21 cellular contexts compared by ENCODE assay signal in genomic region chr11:59025097-59025496, GRCh38.
DNase-seq lines count a peak whose midpoint lies in the region; ATAC-seq, FAIRE-seq and TF ChIP-seq lines count a peak whose summit lies in the region.
"Had no signal": no experiment of that assay in that cellular context is flagged by ENCODE, and none has a peak within 500 bp of the region (broad histone marks: within the 10 kb centered on the region; RNA-seq: fewer than 3 reads in every experiment).

No MANE protein-coding gene starts in this region.

- no peak overlapping the region for H3K4me3 Mint-ChIP-seq in activated T-cell treated with anti-CD3 and anti-CD28 coated beads, Interleukin-2, amount 50 U/mL, for 4 hours
- H3K4me3 Mint-ChIP-seq: CD8-positive, alpha-beta T cell; naive B cell; stimulated activated naive CD8-positive, alpha-beta T cell treated with anti-CD3 and anti-CD28 coated beads, Interleukin-15, amount 100 ng/mL, for 72 hours; type B pancreatic cell; WTC11 had no signal

- TF ChIP-seq POLR2A in suprapubic skin (IDR thresholded peaks at IDR 0.05) = no peak

- TF ChIP-seq EP300 in suprapubic skin (IDR thresholded peaks at IDR 0.05) = no peak

- ATAC-seq in pancreas (peak; percentile 46 to 89 (median 70)), HG02588 (IDR thresholded peaks at IDR 0.05; ENCODE audit: unreplicated experiment) (no peak)
- no peak for ATAC-seq in activated T-cell treated with anti-CD3 and anti-CD28 coated beads, Interleukin-2, amount 50 U/mL, for 4 hours
- ATAC-seq: CD8-positive, alpha-beta T cell; SK-N-SH treated with all-trans-retinoic acid at 6 μM for 48 hours; stimulated activated naive CD8-positive, alpha-beta T cell treated with anti-CD3 and anti-CD28 coated beads, Interleukin-15, amount 100 ng/mL, for 72 hours; WTC11 had no signal

- no peaks in the 10 kb centered on the region for H3K36me3 Mint-ChIP-seq in activated T-cell treated with anti-CD3 and anti-CD28 coated beads, Interleukin-2, amount 50 U/mL, for 4 hours (ENCODE audit: insufficient read depth)
- H3K36me3 Mint-ChIP-seq: CD8-positive, alpha-beta T cell; type B pancreatic cell; WTC11 had no signal

- no peaks in the 10 kb centered on the region for H3K36me3 ChIP-seq in pancreas
- no peaks in the 10 kb centered on the region for H3K36me3 ChIP-seq in suprapubic skin
- H3K36me3 ChIP-seq: right atrium auricular region had no signal

- H3K4me1 ChIP-seq in pancreas = peaks cover 10 to 12% (median 10%) of the 10 kb centered on the region in 3 donors
- H3K4me1 ChIP-seq in suprapubic skin = no peaks in the 10 kb centered on the region
- H3K4me1 ChIP-seq: right atrium auricular region had no signal

- no peaks in the 10 kb centered on the region for H3K9me3 Mint-ChIP-seq in activated T-cell treated with anti-CD3 and anti-CD28 coated beads, Interleukin-2, amount 50 U/mL, for 4 hours
- H3K9me3 Mint-ChIP-seq: CD8-positive, alpha-beta T cell; stimulated activated naive CD8-positive, alpha-beta T cell treated with anti-CD3 and anti-CD28 coated beads, Interleukin-15, amount 100 ng/mL, for 72 hours; type B pancreatic cell; WTC11 had no signal

- H3K9me3 ChIP-seq in pancreas (no peaks in the 10 kb centered on the region), suprapubic skin (no peaks in the 10 kb centered on the region)
- H3K9me3 ChIP-seq: right atrium auricular region had no signal

- WGBS in pancreas, 2 donors = 8 to 9% methylated on average over 4 of the region's 4 CpGs
- 42% methylated on average over 4 of the region's 4 CpGs for WGBS in suprapubic skin

- H3K4me3 ChIP-seq in pancreas (no peak overlapping the region), suprapubic skin (no peak overlapping the region)
- H3K4me3 ChIP-seq: right atrium auricular region had no signal

- FAIRE-seq in colon (lab: Jason Lieb, UNC) (peak; percentile 28), pancreas (lab: Jason Lieb, UNC) (no peak)
- FAIRE-seq: kidney had no signal

- intact Hi-C loops in pancreas (cut with DNase I) = no loop called here

- peak; percentile 29 for DNase-seq in DMS79 (lab: John Stamatoyannopoulos, UW)
- peak; percentile 93 for DNase-seq in NCI-H2029 (lab: John Stamatoyannopoulos, UW)
- no peak for DNase-seq in pancreas
- no peak for DNase-seq in activated T-cell treated with anti-CD3 and anti-CD28 coated beads, Interleukin-2, amount 50 U/mL, for 4 hours
- no peak for DNase-seq in stimulated activated CD4-positive, alpha-beta T cell treated with anti-CD3 and anti-CD28 coated beads, Interleukin-2, amount 100 ng/mL, for 24 hours
- no peak for DNase-seq in suprapubic skin (ENCODE audit: low spot score in 2 of 2)
- DNase-seq: activated CD4-positive, alpha-beta T cell treated with anti-CD3 and anti-CD28 coated beads, Interleukin-2, amount 50 U/mL, for 4 hours; activated CD8-positive, alpha-beta memory T cell treated with anti-CD3 and anti-CD28 coated beads, Interleukin-2, amount 50 U/mL, for 48 hours; CD8-positive, alpha-beta T cell; kidney; mammary epithelial cell; naive B cell; NCI-H1694; NCI-H446 treated with DMSO at 0.1 percent for 48 hours; stimulated activated naive CD8-positive, alpha-beta T cell treated with anti-CD3 and anti-CD28 coated beads, Interleukin-15, amount 100 ng/mL, for 72 hours had no signal

- H3K27me3 Mint-ChIP-seq in activated T-cell treated with anti-CD3 and anti-CD28 coated beads, Interleukin-2, amount 50 U/mL, for 4 hours (ENCODE audit: low read depth) = peaks cover 5% of the 10 kb centered on the region
- H3K27me3 Mint-ChIP-seq: naive B cell had no signal

- no peaks in the 10 kb centered on the region for H3K4me1 Mint-ChIP-seq in activated T-cell treated with anti-CD3 and anti-CD28 coated beads, Interleukin-2, amount 50 U/mL, for 4 hours (ENCODE audit: low read depth)
- H3K4me1 Mint-ChIP-seq: stimulated activated naive CD8-positive, alpha-beta T cell treated with anti-CD3 and anti-CD28 coated beads, Interleukin-15, amount 100 ng/mL, for 72 hours had no signal

- H3K27ac ChIP-seq in pancreas (no peak overlapping the region), suprapubic skin (no peak overlapping the region)
- H3K27ac ChIP-seq: right atrium auricular region had no signal

- TF ChIP-seq CTCF in pancreas (IDR thresholded peaks at IDR 0.05) (no peak), suprapubic skin (IDR thresholded peaks at IDR 0.05) (no peak)

- peaks cover 0 to 4% (median 0%) of the 10 kb centered on the region in 4 donors for H3K27me3 ChIP-seq in pancreas
- no peaks in the 10 kb centered on the region for H3K27me3 ChIP-seq in suprapubic skin
- H3K27me3 ChIP-seq: right atrium auricular region had no signal

Comparison
In these comparisons a context has a peak if more than half of its experiments do, and no peak if none do; other contexts are left out.
1. DNase-seq: peak in DMS79 (single experiment) and NCI-H2029 (single experiment); none in pancreas (0 of 6), activated T-cell treated with anti-CD3 and anti-CD28 coated beads, Interleukin-2, amount 50 U/mL, for 4 hours (single experiment), stimulated activated CD4-positive, alpha-beta T cell treated with anti-CD3 and anti-CD28 coated beads, Interleukin-2, amount 100 ng/mL, for 24 hours (0 of 2) and suprapubic skin (0 of 2).
2. ATAC-seq: peak in pancreas (4 of 4); none in HG02588 (single experiment) and activated T-cell treated with anti-CD3 and anti-CD28 coated beads, Interleukin-2, amount 50 U/mL, for 4 hours (0 of 2).